In genomic region chr5:24773241-24773640, GRCh38 we compare ENCODE assay signal across 15 cellular contexts.
"Had no signal": no experiment of that assay in that cellular context is flagged by ENCODE, and none has a peak within 500 bp of the region (broad histone marks: within the 10 kb centered on the region; RNA-seq: fewer than 3 reads in every experiment).

No MANE protein-coding gene starts in this region.

- H3K4me1 ChIP-seq: heart left ventricle, tibial artery, uterus had no signal

- H3K9me3 ChIP-seq: tibial artery, uterus had no signal

- H3K27ac ChIP-seq: heart left ventricle, tibial artery, uterus had no signal

- H3K27me3 ChIP-seq: heart left ventricle, tibial artery, uterus had no signal

- H3K36me3 ChIP-seq: heart left ventricle, tibial artery, uterus had no signal

- H3K4me3 ChIP-seq: heart left ventricle, lung, mucosa of descending colon, tibial artery, uterus had no signal

- DNase-seq: activated CD4-positive, alpha-beta T cell treated with anti-CD3 and anti-CD28 coated beads, Interleukin-2, amount 50 U/mL, for 4 hours; activated CD4-positive, CD25-positive, alpha-beta regulatory T cell treated with anti-CD3 and anti-CD28 coated beads, Interleukin-2, amount 50 U/mL, for 72 hours; activated effector memory CD4-positive, alpha-beta T cell treated with Interleukin-2 at 50 U/mL for 16 hours; activated T-cell treated with anti-CD3 and anti-CD28 coated beads, Interleukin-2, amount 50 U/mL, for 1 hour; foreskin melanocyte; heart left ventricle; mucosa of descending colon; naive thymus-derived CD8-positive, alpha-beta T cell; occipital lobe; right cardiac atrium; small intestine; tibial artery; uterus had no signal

- ATAC-seq: esophagus mucosa; heart left ventricle; mucosa of descending colon; naive thymus-derived CD8-positive, alpha-beta T cell; right cardiac atrium had no signal
